35 cellular contexts compared by ENCODE assay signal in the genomic region with DNA sequence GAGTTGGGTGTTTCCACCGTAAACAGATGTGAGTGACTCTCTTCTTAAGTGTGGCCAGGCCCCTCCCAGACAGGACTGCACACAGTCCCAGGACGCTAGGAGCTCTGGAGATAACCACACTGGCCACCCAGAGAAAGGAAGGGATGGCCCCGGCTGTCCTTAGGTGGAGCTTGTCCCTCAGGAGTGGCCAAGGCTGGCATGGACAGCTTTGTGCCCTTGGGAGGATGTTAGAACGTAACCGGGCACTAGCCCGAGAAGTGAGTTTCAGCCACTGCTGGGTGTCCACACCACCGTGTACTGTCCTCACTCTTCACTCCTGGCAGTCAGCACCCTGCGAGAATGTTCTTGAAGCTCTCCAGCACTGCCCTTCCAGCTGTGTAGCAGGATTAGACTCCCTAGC. TPM values are rescaled to one million over a fixed set of nuclear protein-coding genes. Genes with fewer than 3 reads are reported as not detected.
"Had no signal": no experiment of that assay in that cellular context is flagged by ENCODE, and none has a peak within 500 bp of the region (broad histone marks: within the 10 kb centered on the region; RNA-seq: fewer than 3 reads in every experiment).

No MANE protein-coding gene starts in this region.

- DNase-seq: activated CD4-positive, alpha-beta T cell treated with anti-CD3 and anti-CD28 coated beads for 36 hours; activated CD4-positive, alpha-beta T cell treated with anti-CD3 and anti-CD28 coated beads, Interleukin-2, amount 10 ng/mL, durations not matched to agents 7 days and 5 days; activated CD4-positive, alpha-beta T cell treated with anti-CD3 and anti-CD28 coated beads, Interleukin-2, amount 50 U/mL, for 48 hours; activated CD8-positive, alpha-beta T cell treated with anti-CD3 and anti-CD28 coated beads, Interleukin-2, amount 10 ng/mL, durations not matched to agents 7 days and 5 days; activated gamma-delta T cell treated with Interleukin-2 at 50 U/mL for 16 hours; activated naive CD4-positive, alpha-beta T cell treated with anti-CD3 and anti-CD28 coated beads for 36 hours; activated naive CD8-positive, alpha-beta T cell treated with anti-CD3 and anti-CD28 coated beads for 36 hours; activated T-cell treated with anti-CD3 and anti-CD28 coated beads, Interleukin-2, amount 50 U/mL, for 24 hours; amniotic stem cell; MM.1S; MV-4-11; NCI-H1092; NCI-H146; NCI-H187; NCI-H2029 treated with DMSO at 0.1 percent for 48 hours; NCI-H2107; NCI-H2171; NCI-H510A; NCI-H526; NCI-H748 treated with DMSO at 0.1 percent for 48 hours; NK-92 treated with Interleukin-12 subunit alpha and Interleukin-12 subunit beta, amount 100 ng/mL, for 24 hours; PC-3; Peyer's patch; RPMI8226; SHP77; SJCRH30; T1000 had no signal

- H3K4me2 ChIP-seq: KMS-11 had no signal

- H3K4me3 Mint-ChIP-seq: activated CD4-positive, alpha-beta T cell treated with anti-CD3 and anti-CD28 coated beads for 36 hours; activated CD4-positive, alpha-beta T cell treated with anti-CD3 and anti-CD28 coated beads, Interleukin-2, amount 10 ng/mL, durations not matched to agents 7 days and 5 days; activated CD8-positive, alpha-beta T cell treated with anti-CD3 and anti-CD28 coated beads, Interleukin-2, amount 10 ng/mL, durations not matched to agents 7 days and 5 days; activated naive CD4-positive, alpha-beta T cell treated with anti-CD3 and anti-CD28 coated beads for 36 hours; activated naive CD8-positive, alpha-beta T cell treated with anti-CD3 and anti-CD28 coated beads for 36 hours; activated T-cell treated with anti-CD3 and anti-CD28 coated beads, Interleukin-2, amount 50 U/mL, for 24 hours; activated T-helper 1 cell treated with anti-CD3 and anti-CD28 coated beads, Interleukin-12 subunit alpha, Interleukin-12 subunit beta, Interleukin-2, Interleukin-4 antibody, amounts not matched to agents 30 ng/mL and 10 ng/mL and 1 ng/mL, durations not matched to agents 14 hours and 24 hours and 36 hours had no signal

- H3K4me1 ChIP-seq: Peyer's patch, SJCRH30 had no signal

- H3K27ac Mint-ChIP-seq: activated CD4-positive, alpha-beta T cell treated with anti-CD3 and anti-CD28 coated beads for 36 hours; activated CD4-positive, alpha-beta T cell treated with anti-CD3 and anti-CD28 coated beads, Interleukin-2, amount 10 ng/mL, durations not matched to agents 7 days and 5 days; activated CD8-positive, alpha-beta T cell treated with anti-CD3 and anti-CD28 coated beads, Interleukin-2, amount 10 ng/mL, durations not matched to agents 7 days and 5 days; activated naive CD4-positive, alpha-beta T cell treated with anti-CD3 and anti-CD28 coated beads for 36 hours; activated naive CD8-positive, alpha-beta T cell treated with anti-CD3 and anti-CD28 coated beads for 36 hours; activated T-cell treated with anti-CD3 and anti-CD28 coated beads, Interleukin-2, amount 50 U/mL, for 24 hours; activated T-helper 1 cell treated with anti-CD3 and anti-CD28 coated beads, Interleukin-12 subunit alpha, Interleukin-12 subunit beta, Interleukin-2, Interleukin-4 antibody, amounts not matched to agents 30 ng/mL and 10 ng/mL and 1 ng/mL, durations not matched to agents 14 hours and 24 hours and 36 hours had no signal

- H3K9me3 Mint-ChIP-seq: activated CD4-positive, alpha-beta T cell treated with anti-CD3 and anti-CD28 coated beads, Interleukin-2, amount 10 ng/mL, durations not matched to agents 7 days and 5 days; activated naive CD4-positive, alpha-beta T cell treated with anti-CD3 and anti-CD28 coated beads for 36 hours; activated naive CD8-positive, alpha-beta T cell treated with anti-CD3 and anti-CD28 coated beads for 36 hours; activated T-cell treated with anti-CD3 and anti-CD28 coated beads, Interleukin-2, amount 50 U/mL, for 24 hours; activated T-helper 1 cell treated with anti-CD3 and anti-CD28 coated beads, Interleukin-12 subunit alpha, Interleukin-12 subunit beta, Interleukin-2, Interleukin-4 antibody, amounts not matched to agents 30 ng/mL and 10 ng/mL and 1 ng/mL, durations not matched to agents 14 hours and 24 hours and 36 hours had no signal

- H3K4me1 Mint-ChIP-seq: activated CD4-positive, alpha-beta T cell treated with anti-CD3 and anti-CD28 coated beads for 36 hours; activated CD4-positive, alpha-beta T cell treated with anti-CD3 and anti-CD28 coated beads, Interleukin-2, amount 10 ng/mL, durations not matched to agents 7 days and 5 days; activated naive CD8-positive, alpha-beta T cell treated with anti-CD3 and anti-CD28 coated beads for 36 hours had no signal

- H3K27ac ChIP-seq: cardiac muscle cell, KMS-11, Peyer's patch, SJCRH30, SK-N-MC had no signal

- H3K9me3 ChIP-seq: Peyer's patch, SJCRH30 had no signal

- H3K4me3 ChIP-seq: cardiac muscle cell, Peyer's patch, SJCRH30, SK-N-MC had no signal

- H3K27me3 ChIP-seq: cardiac muscle cell, Peyer's patch, SJCRH30 had no signal

- H3K36me3 Mint-ChIP-seq: activated naive CD8-positive, alpha-beta T cell treated with anti-CD3 and anti-CD28 coated beads for 36 hours had no signal

- ATAC-seq: activated CD4-positive, alpha-beta T cell treated with anti-CD3 and anti-CD28 coated beads for 36 hours; activated CD4-positive, CD25-positive, alpha-beta regulatory T cell treated with anti-CD3 and anti-CD28 coated beads, Interleukin-2, amount 50 U/mL, for 24 hours; activated CD8-positive, alpha-beta T cell treated with anti-CD3 and anti-CD28 coated beads, Interleukin-2, amount 10 ng/mL, durations not matched to agents 7 days and 5 days; PC-3 had no signal

- H3K36me3 ChIP-seq: cardiac muscle cell, Peyer's patch, SJCRH30 had no signal

- H3K27me3 Mint-ChIP-seq: activated CD4-positive, alpha-beta T cell treated with anti-CD3 and anti-CD28 coated beads for 36 hours; activated CD4-positive, alpha-beta T cell treated with anti-CD3 and anti-CD28 coated beads, Interleukin-2, amount 10 ng/mL, durations not matched to agents 7 days and 5 days; activated naive CD8-positive, alpha-beta T cell treated with anti-CD3 and anti-CD28 coated beads for 36 hours; activated T-cell treated with anti-CD3 and anti-CD28 coated beads, Interleukin-2, amount 50 U/mL, for 24 hours had no signal

RNA-seq across cellular contexts. Expression of a gene that starts 35.8 kb away (rescaled TPM):
- total RNA-seq: activated CD4-positive, alpha-beta T cell treated with anti-CD3 and anti-CD28 coated beads for 36 hours; activated CD4-positive, alpha-beta T cell treated with anti-CD3 and anti-CD28 coated beads, Interleukin-2, amount 10 ng/mL, durations not matched to agents 7 days and 5 days; activated CD8-positive, alpha-beta T cell treated with anti-CD3 and anti-CD28 coated beads, Interleukin-2, amount 10 ng/mL, durations not matched to agents 7 days and 5 days; activated naive CD4-positive, alpha-beta T cell treated with anti-CD3 and anti-CD28 coated beads for 36 hours; activated naive CD8-positive, alpha-beta T cell treated with anti-CD3 and anti-CD28 coated beads for 36 hours; activated T-helper 1 cell treated with anti-CD3 and anti-CD28 coated beads, Interleukin-12 subunit alpha, Interleukin-12 subunit beta, Interleukin-2, Interleukin-4 antibody, amounts not matched to agents 30 ng/mL and 10 ng/mL and 1 ng/mL, durations not matched to agents 14 hours and 24 hours and 36 hours; cardiac muscle cell; LHCN-M2; PC-3; Peyer's patch; SJCRH30; T-helper 1 cell treated with Interleukin-12 subunit alpha and Interleukin-12 subunit beta and Interleukin-4 antibody, amounts not matched to agents 30 ng/mL and 1 ng/mL, for 36 hours; T-helper 2 cell treated with Interferon-gamma antibody and Interleukin-4, amounts not matched to agents 100 ng/mL and 5 ng/mL, for 36 hours had no signal
